11 cellular contexts compared by ENCODE assay signal in the genomic region with DNA sequence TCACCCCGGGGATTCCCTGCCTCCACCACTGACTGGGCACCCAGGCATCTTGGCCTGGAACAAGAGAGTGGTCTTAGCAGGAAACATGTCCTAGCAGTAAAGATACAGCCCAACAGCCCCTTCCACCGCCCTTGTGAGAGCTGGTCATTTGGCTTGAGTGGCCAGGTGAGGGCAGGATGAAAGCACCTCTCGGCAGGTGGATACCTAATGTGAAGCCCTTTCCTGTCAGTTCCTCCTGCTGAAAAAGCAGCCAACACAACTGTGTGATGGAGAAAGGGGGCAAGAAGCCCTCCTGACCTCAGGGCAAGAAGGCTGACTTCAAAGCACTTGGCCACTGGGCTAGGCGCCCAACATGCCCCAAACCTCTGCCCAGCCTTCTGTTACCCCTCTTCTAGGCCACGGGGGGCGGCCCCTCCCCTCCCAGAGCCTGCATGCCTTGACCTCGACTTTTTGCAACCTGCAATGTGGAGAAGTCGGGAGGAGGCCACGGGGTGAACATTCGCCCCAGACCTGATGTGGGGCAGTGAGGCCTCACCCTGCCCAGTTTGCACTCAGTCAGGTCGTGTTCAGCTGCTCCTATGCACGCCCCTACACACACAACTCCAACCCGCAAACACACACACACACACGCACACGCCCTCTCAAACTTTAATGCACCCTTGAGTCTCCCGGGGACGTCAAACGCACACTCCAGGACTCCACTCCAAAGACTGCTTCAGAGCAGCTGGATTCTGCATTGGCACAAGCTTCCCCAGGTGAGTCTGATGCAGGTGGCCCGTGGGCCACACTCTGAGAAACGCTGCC. TPM values are rescaled to one million over a fixed set of nuclear protein-coding genes. Genes with fewer than 3 reads are reported as not detected.
DNase-seq lines count a peak whose midpoint lies in the region; ATAC-seq, FAIRE-seq and TF ChIP-seq lines count a peak whose summit lies in the region.
"Had no signal": no experiment of that assay in that cellular context is flagged by ENCODE, and none has a peak within 500 bp of the region (broad histone marks: within the 10 kb centered on the region; RNA-seq: fewer than 3 reads in every experiment).

No MANE protein-coding gene starts in this region.

- no peaks in the 10 kb centered on the region for H3K36me3 Mint-ChIP-seq in activated CD4-positive, alpha-beta T cell treated with anti-CD3 and anti-CD28 coated beads for 36 hours (ENCODE audit: low read depth)
- H3K36me3 Mint-ChIP-seq: stimulated activated memory B cell treated with anti-CD40 and anti-IgM and Interleukin-4, amounts not matched to agents 10 μg/mL and 1 μg/mL and 100 μg/mL, for 72 hours had no signal

- peak; percentile 33 for DNase-seq in GM20000 (ENCODE audit: low spot score)
- peak; percentile 13 for DNase-seq in RPMI8226
- DNase-seq in kidney epithelial cell (ENCODE audit: low read depth) = no peak
- DNase-seq in small intestine = peak; percentile 1
- DNase-seq in OCI-M1 (lab: John Stamatoyannopoulos, UW) = no peak
- no peak for DNase-seq in activated CD4-positive, alpha-beta T cell treated with anti-CD3 and anti-CD28 coated beads for 1 hour
- DNase-seq in activated CD4-positive, alpha-beta T cell treated with anti-CD3 and anti-CD28 coated beads for 36 hours = no peak
- DNase-seq: NCI-H1048 had no signal

- FAIRE-seq in small intestine (lab: Jason Lieb, UNC) = no peak

- WGBS in small intestine, 3 donors = 21 to 35% (median 23%) methylated on average over 19 to 20 of the region's 20 CpGs

- H3K36me3 ChIP-seq in kidney epithelial cell (ENCODE audit: control insufficient read depth, insufficient read depth, low read length) (no peaks in the 10 kb centered on the region), small intestine (ENCODE audit: control insufficient read depth in 2 of 2, insufficient read depth in 2 of 2, low read length in 2 of 2) (no peaks in the 10 kb centered on the region)

- no peak overlapping the region for H3K27ac ChIP-seq in small intestine (ENCODE audit: low read depth in 1 of 2, low read length in 1 of 2)

- no peak overlapping the region for H3K27ac Mint-ChIP-seq in activated CD4-positive, alpha-beta T cell treated with anti-CD3 and anti-CD28 coated beads for 36 hours
- H3K27ac Mint-ChIP-seq: stimulated activated memory B cell treated with anti-CD40 and anti-IgM and Interleukin-4, amounts not matched to agents 10 μg/mL and 1 μg/mL and 100 μg/mL, for 72 hours had no signal

- H3K9me3 Mint-ChIP-seq in activated CD4-positive, alpha-beta T cell treated with anti-CD3 and anti-CD28 coated beads for 36 hours (ENCODE audit: low read depth) = peaks cover 2% of the 10 kb centered on the region

- POLR2A ChIA-PET in activated CD4-positive, alpha-beta T cell treated with anti-CD3 and anti-CD28 coated beads for 36 hours (lab: Charles Lee) = no interaction called here

- H3K27me3 ChIP-seq in kidney epithelial cell (ENCODE audit: control insufficient read depth, insufficient read depth, low read length) = peaks cover 52% of the 10 kb centered on the region
- H3K27me3 ChIP-seq in small intestine (ENCODE audit: control insufficient read depth in 2 of 2, insufficient read depth in 2 of 2, low read length in 2 of 2) = peaks cover 3 to 7% of the 10 kb centered on the region in 2 donors

- TF ChIP-seq CTCF in GM20000 (IDR thresholded peaks at IDR 0.05; ENCODE audit: extremely low read depth, missing control alignments) = no peak
- no peak for TF ChIP-seq CTCF in kidney epithelial cell (IDR thresholded peaks at IDR 0.05; ENCODE audit: insufficient read depth, low read length, poor library complexity, severe bottlenecking)

- H3K4me3 Mint-ChIP-seq in activated CD4-positive, alpha-beta T cell treated with anti-CD3 and anti-CD28 coated beads for 36 hours = no peak overlapping the region
- H3K4me3 Mint-ChIP-seq: stimulated activated memory B cell treated with anti-CD40 and anti-IgM and Interleukin-4, amounts not matched to agents 10 μg/mL and 1 μg/mL and 100 μg/mL, for 72 hours had no signal

- H3K4me1 Mint-ChIP-seq in activated CD4-positive, alpha-beta T cell treated with anti-CD3 and anti-CD28 coated beads for 36 hours = peaks cover 4% of the 10 kb centered on the region

- CTCF ChIA-PET in activated CD4-positive, alpha-beta T cell treated with anti-CD3 and anti-CD28 coated beads for 36 hours (lab: Charles Lee) = no interaction called here

- peaks cover 59% of the 10 kb centered on the region for H3K27me3 Mint-ChIP-seq in activated CD4-positive, alpha-beta T cell treated with anti-CD3 and anti-CD28 coated beads for 36 hours

- H3K4me3 ChIP-seq in kidney epithelial cell (ENCODE audit: low read depth, low read length) (peak overlapping the region; percentile 40), small intestine (ENCODE audit: low read depth in 1 of 2, low read length in 2 of 2) (peak overlapping the region in 1 of 2 donors; percentile 53)

- H3K4me1 ChIP-seq in small intestine (ENCODE audit: control insufficient read depth in 2 of 2, insufficient read depth in 1 of 2, low read depth in 1 of 2, low read length in 1 of 2) = peaks cover 0 to 2% of the 10 kb centered on the region in 2 donors

- no peaks in the 10 kb centered on the region for H3K9me3 ChIP-seq in small intestine (ENCODE audit: control insufficient read depth, low read depth)

- ATAC-seq in activated CD4-positive, alpha-beta T cell treated with anti-CD3 and anti-CD28 coated beads for 36 hours = no peak
- no peak for ATAC-seq in HG02852 (IDR thresholded peaks at IDR 0.05; ENCODE audit: unreplicated experiment)
- ATAC-seq: stimulated activated memory B cell treated with anti-CD40 and anti-IgM and Interleukin-4, amounts not matched to agents 10 μg/mL and 1 μg/mL and 100 μg/mL, for 72 hours had no signal

- intact Hi-C loops in activated CD4-positive, alpha-beta T cell treated with anti-CD3 and anti-CD28 coated beads for 36 hours (cut with DNase I, micrococcal nuclease) = no loop called here

RNA-seq across cellular contexts. Expression of a gene that starts 1.1 kb away (rescaled TPM):
- 0.25 and 0.75 TPM in 2 replicates for total RNA-seq in kidney epithelial cell
- under 1 TPM in 1 of 3 donors, not detected in 2; 0.42 TPM for polyA plus RNA-seq in small intestine
- total RNA-seq in activated CD4-positive, alpha-beta T cell treated with anti-CD3 and anti-CD28 coated beads for 36 hours = not detected
- total RNA-seq: lung microvascular endothelial cell had no signal

Comparison
In these comparisons a context has a peak if more than half of its experiments do, and no peak if none do; other contexts are left out.
1. DNase-seq: peak in GM20000 (single experiment), RPMI8226 (single experiment) and small intestine (single experiment); none in kidney epithelial cell (single experiment), OCI-M1 (single experiment), activated CD4-positive, alpha-beta T cell treated with anti-CD3 and anti-CD28 coated beads for 1 hour (single experiment) and activated CD4-positive, alpha-beta T cell treated with anti-CD3 and anti-CD28 coated beads for 36 hours (single experiment).